18 cellular contexts compared by ENCODE assay signal in the genomic region with DNA sequence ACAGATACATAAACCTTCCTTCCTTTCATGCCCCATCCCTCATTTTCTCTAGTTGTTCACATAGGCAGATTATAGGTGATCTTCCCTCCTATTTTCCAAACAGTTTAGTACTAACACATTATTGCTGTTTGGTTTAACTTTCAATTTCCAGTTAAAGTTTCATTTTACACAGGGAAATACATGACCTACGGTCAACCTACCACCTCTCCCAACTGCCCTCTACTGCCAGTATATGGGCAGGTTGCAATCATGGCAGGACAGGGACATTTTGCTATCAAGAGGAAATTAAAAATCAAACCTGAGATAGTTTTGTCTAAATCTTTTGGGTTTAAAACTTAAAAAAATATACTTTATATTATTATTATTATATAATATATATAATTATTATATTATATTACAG. TPM values are rescaled to one million over a fixed set of nuclear protein-coding genes. Genes with fewer than 3 reads are reported as not detected.
DNase-seq lines count a peak whose midpoint lies in the region; ATAC-seq, FAIRE-seq and TF ChIP-seq lines count a peak whose summit lies in the region.
"Had no signal": no experiment of that assay in that cellular context is flagged by ENCODE, and none has a peak within 500 bp of the region (broad histone marks: within the 10 kb centered on the region; RNA-seq: fewer than 3 reads in every experiment).

No MANE protein-coding gene starts in this region.

- H3K27me3 Mint-ChIP-seq in activated T-helper 17 cell treated with anti-CD3 and anti-CD28 coated beads, Interleukin-2, amount 50 U/mL, for 72 hours, result no peaks in the 10 kb centered on the region
- no peaks in the 10 kb centered on the region for H3K27me3 Mint-ChIP-seq in nephron progenitor cell (ENCODE audit: low read depth, poor library complexity)
- H3K27me3 Mint-ChIP-seq: B cell; CD4-positive, alpha-beta T cell had no signal

- peak overlapping the region; percentile 15 for H3K27ac Mint-ChIP-seq in activated T-helper 17 cell treated with anti-CD3 and anti-CD28 coated beads, Interleukin-2, amount 50 U/mL, for 72 hours
- H3K27ac Mint-ChIP-seq in nephron progenitor cell, result peak overlapping the region; percentile 58
- H3K27ac Mint-ChIP-seq: B cell; CD4-positive, alpha-beta T cell had no signal

- H3K9me3 Mint-ChIP-seq in activated T-helper 17 cell treated with anti-CD3 and anti-CD28 coated beads, Interleukin-2, amount 50 U/mL, for 72 hours, result no peaks in the 10 kb centered on the region
- H3K9me3 Mint-ChIP-seq in nephron progenitor cell, result no peaks in the 10 kb centered on the region
- H3K9me3 Mint-ChIP-seq: CD4-positive, alpha-beta T cell had no signal

- DNase-seq in GM19239 (ENCODE audit: insufficient read length, low spot score) (no peak), left colon (no peak), nephron progenitor cell (no peak), COLO829 (ENCODE audit: low spot score) (no peak)
- DNase-seq in activated naive CD4-positive, alpha-beta T cell treated with anti-CD3 and anti-CD28 coated beads, Interleukin-2, amount 50 U/mL, for 16 hours, result no peak
- DNase-seq: C1 segment of cervical spinal cord; CD4-positive, alpha-beta T cell; DMS79; GM23248 had no signal

- H3K4me3 Mint-ChIP-seq in activated T-helper 17 cell treated with anti-CD3 and anti-CD28 coated beads, Interleukin-2, amount 50 U/mL, for 72 hours, result no peak overlapping the region
- no peak overlapping the region for H3K4me3 Mint-ChIP-seq in nephron progenitor cell
- H3K4me3 Mint-ChIP-seq: B cell; CD4-positive, alpha-beta T cell had no signal

- no peaks in the 10 kb centered on the region for H3K4me1 Mint-ChIP-seq in activated T-helper 17 cell treated with anti-CD3 and anti-CD28 coated beads, Interleukin-2, amount 50 U/mL, for 72 hours
- H3K4me1 Mint-ChIP-seq in nephron progenitor cell, result no peaks in the 10 kb centered on the region
- H3K4me1 Mint-ChIP-seq: B cell had no signal

- H3K36me3 Mint-ChIP-seq in activated T-helper 17 cell treated with anti-CD3 and anti-CD28 coated beads, Interleukin-2, amount 50 U/mL, for 72 hours (ENCODE audit: low read depth), result peaks cover 50% of the 10 kb centered on the region
- H3K36me3 Mint-ChIP-seq in nephron progenitor cell (ENCODE audit: low read depth), result peaks cover 32% of the 10 kb centered on the region

- TF ChIP-seq CTCF in nephron progenitor cell (IDR thresholded peaks at IDR 0.05), result no peak

- intact Hi-C loops in left colon (cut with DNase I, micrococcal nuclease), result no loop called here

- peak; percentile 42 for FAIRE-seq in GM19239 (lab: Jason Lieb, UNC)
- FAIRE-seq: GM18507, H54, HepG2, HTR-8/SVneo had no signal

- ATAC-seq in activated T-helper 17 cell treated with anti-CD3 and anti-CD28 coated beads, Interleukin-2, amount 50 U/mL, for 72 hours (replicated peaks), result no peak
- ATAC-seq in left colon, result peak; percentile 32
- no peak for ATAC-seq in HG02970 (IDR thresholded peaks at IDR 0.05; ENCODE audit: low FRiP score, unreplicated experiment)
- ATAC-seq: GM12878, HCT116, HepG2 had no signal

RNA-seq across cellular contexts. Expression of a gene that starts 26.1 kb away (rescaled TPM):
- 10 to 100 TPM; 18.0 to 24.1 TPM for total RNA-seq in activated T-helper 17 cell treated with anti-CD3 and anti-CD28 coated beads, Interleukin-2, amount 50 U/mL, for 72 hours
- total RNA-seq in left colon, result 10 to 100 TPM; 33.7 to 46.2 TPM

RNA-seq across cellular contexts. Expression of a gene that starts 49.9 kb away (rescaled TPM):
- total RNA-seq in activated T-helper 17 cell treated with anti-CD3 and anti-CD28 coated beads, Interleukin-2, amount 50 U/mL, for 72 hours, result 10 to 100 TPM in 1 of 2 donors, 1 to 10 TPM in 1; 8.4 to 12.1 TPM
- total RNA-seq in left colon, result 10 to 100 TPM; 40.1 to 59.5 TPM
